Comparison of ENCODE assay signal across 9 cellular contexts in the genomic region with DNA sequence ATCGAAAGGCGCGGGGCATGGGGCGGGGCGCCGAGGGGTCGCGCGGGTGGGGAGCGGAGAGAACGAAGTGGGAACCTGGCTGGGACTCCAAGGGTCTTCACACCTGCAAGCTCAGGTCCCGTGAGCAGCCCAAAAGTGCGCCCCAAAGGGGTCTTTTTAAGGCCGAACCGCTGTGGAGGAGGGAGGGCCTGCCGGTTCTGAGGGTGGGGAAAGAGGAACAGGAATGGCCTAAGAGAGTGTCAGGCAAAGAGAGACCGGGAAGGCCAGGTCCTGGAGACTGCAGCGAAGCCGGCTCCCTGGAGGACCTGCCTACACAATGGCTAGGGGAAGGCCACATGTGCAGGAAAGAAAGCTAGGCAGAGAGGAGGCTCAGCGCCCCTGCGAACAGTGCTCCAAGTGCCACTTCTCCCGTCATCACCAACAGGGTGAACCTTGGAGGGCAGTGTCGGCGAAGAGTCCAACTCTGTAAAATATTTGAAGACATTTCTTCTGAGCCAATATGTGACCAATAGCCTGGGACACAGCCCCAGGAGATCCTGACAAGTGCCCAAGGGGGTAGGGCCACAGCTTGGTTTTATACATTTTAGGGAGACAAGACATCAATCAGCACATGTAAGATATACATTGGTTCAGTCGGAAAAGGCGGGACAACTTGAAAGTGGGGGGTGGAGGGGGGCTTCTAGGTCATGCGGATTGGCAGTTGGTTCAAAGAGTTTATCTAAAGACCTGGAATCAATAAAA. TPM values are rescaled to one million over a fixed set of nuclear protein-coding genes. Genes with fewer than 3 reads are reported as not detected.
DNase-seq lines count a peak whose midpoint lies in the region; ATAC-seq, FAIRE-seq and TF ChIP-seq lines count a peak whose summit lies in the region.
"Had no signal": no experiment of that assay in that cellular context is flagged by ENCODE, and none has a peak within 500 bp of the region (broad histone marks: within the 10 kb centered on the region; RNA-seq: fewer than 3 reads in every experiment).

No MANE protein-coding gene starts in this region.

- intact Hi-C loops in activated CD4-positive, alpha-beta memory T cell treated with anti-CD3 and anti-CD28 coated beads for 36 hours (cut with micrococcal nuclease) = loop anchor here (1.0 to 2.0 kb wide), 4 partner anchors 14 to 309 kb away; a partner anchor contains a TSS
- intact Hi-C loops in left ventricle myocardium inferior (cut with micrococcal nuclease) = no loop called here
- intact Hi-C loops in psoas muscle (cut with DNase I) = loop anchor here (1.0 to 5.0 kb wide), 2 partner anchors 36 to 309 kb away; a partner anchor contains a TSS

- peak in 3 of 4 donors; percentile 2 to 14 (median 5) for ATAC-seq in psoas muscle
- ATAC-seq in GM21447 (IDR thresholded peaks at IDR 0.05; ENCODE audit: unreplicated experiment) = no peak
- no peak for ATAC-seq in GM18867 (IDR thresholded peaks at IDR 0.05; ENCODE audit: unreplicated experiment)

- POLR2A ChIA-PET in AG04449 (lab: Yijun Ruan, JAX) = interaction anchor here (1.5 to 2.2 kb wide), 2 partner anchors 12 to 21 kb away, joined by 4 to 12 read pairs; a partner anchor contains a TSS
- POLR2A ChIA-PET in activated CD4-positive, alpha-beta memory T cell treated with anti-CD3 and anti-CD28 coated beads for 36 hours (lab: Charles Lee) = interaction anchor here (0.9 to 1.5 kb wide), 3 partner anchors 12 to 22 kb away, joined by 4 to 5 read pairs (median 4); a partner anchor contains a TSS

- no peaks in the 10 kb centered on the region for H3K27me3 Mint-ChIP-seq in activated CD4-positive, alpha-beta memory T cell treated with anti-CD3 and anti-CD28 coated beads for 36 hours

- H3K27me3 ChIP-seq in left ventricle myocardium inferior (ENCODE audit: low read depth) = no peaks in the 10 kb centered on the region
- no peaks in the 10 kb centered on the region for H3K27me3 ChIP-seq in psoas muscle (ENCODE audit: insufficient read depth in 3 of 3, low read length in 2 of 3)

- H3K27ac Mint-ChIP-seq in activated CD4-positive, alpha-beta memory T cell treated with anti-CD3 and anti-CD28 coated beads for 36 hours = no peak overlapping the region

- DNase-seq in AG04449 (ENCODE audit: low read depth, low spot score) = no peak
- peak; percentile 27 for DNase-seq in H54 (ENCODE audit: insufficient read length, low spot score)
- no peak for DNase-seq in activated CD4-positive, alpha-beta memory T cell treated with anti-CD3 and anti-CD28 coated beads for 36 hours
- DNase-seq in left ventricle myocardium inferior = no peak
- no peak for DNase-seq in psoas muscle
- DNase-seq in UCSD-AML1 (lab: John Stamatoyannopoulos, UW; ENCODE audit: unreplicated experiment) = no peak

- peaks cover 2% of the 10 kb centered on the region for H3K36me3 Mint-ChIP-seq in activated CD4-positive, alpha-beta memory T cell treated with anti-CD3 and anti-CD28 coated beads for 36 hours

- FAIRE-seq in H54 (lab: Jason Lieb, UNC) = no peak
- FAIRE-seq: islet of Langerhans had no signal

- peaks cover 50% of the 10 kb centered on the region for H3K4me1 ChIP-seq in left ventricle myocardium inferior
- peaks cover 41% of the 10 kb centered on the region for H3K4me1 ChIP-seq in psoas muscle

- TF ChIP-seq CTCF in AG04449 (IDR thresholded peaks at IDR 0.05; ENCODE audit: insufficient read depth, low read length, missing control alignments) = no peak
- TF ChIP-seq CTCF in left ventricle myocardium inferior (IDR thresholded peaks at IDR 0.05; ENCODE audit: borderline replicate concordance) = no peak
- TF ChIP-seq CTCF in psoas muscle (IDR thresholded peaks at IDR 0.05) = no peak

- peak overlapping the region; percentile 71 for H3K4me3 Mint-ChIP-seq in activated CD4-positive, alpha-beta memory T cell treated with anti-CD3 and anti-CD28 coated beads for 36 hours

- CTCF ChIA-PET in AG04449 (lab: Yijun Ruan, JAX) = interaction anchor here (1.2 to 2.0 kb wide), 3 partner anchors 22 to 33 kb away, joined by 3 to 9 read pairs (median 4); a partner anchor contains a TSS
- CTCF ChIA-PET in activated CD4-positive, alpha-beta memory T cell treated with anti-CD3 and anti-CD28 coated beads for 36 hours (lab: Charles Lee) = interaction anchor here (1.1 to 1.6 kb wide), 2 partner anchors 12 to 22 kb away, joined by 3 to 9 read pairs; a partner anchor contains a TSS

- H3K4me3 ChIP-seq in AG04449 (ENCODE audit: low read depth, low read length) (peak overlapping the region; percentile 61), left ventricle myocardium inferior (peak overlapping the region; percentile 93), psoas muscle (peak overlapping the region; percentile 90)

- WGBS in psoas muscle, 3 donors = 21 to 38% (median 23%) methylated on average over 18 to 27 of the region's 27 CpGs

- H3K27ac ChIP-seq in left ventricle myocardium inferior (replicated peaks) = peak overlapping the region; percentile 97
- H3K27ac ChIP-seq in psoas muscle = peak overlapping the region; percentile 93

- no peak for TF ChIP-seq POLR2A in H54 (IDR thresholded peaks at IDR 0.05; ENCODE audit: low read depth, low read length)

- H3K9me3 ChIP-seq in left ventricle myocardium inferior (replicated peaks) = no peaks in the 10 kb centered on the region
- no peaks in the 10 kb centered on the region for H3K9me3 ChIP-seq in psoas muscle

- H3K9me3 Mint-ChIP-seq in activated CD4-positive, alpha-beta memory T cell treated with anti-CD3 and anti-CD28 coated beads for 36 hours = no peaks in the 10 kb centered on the region

- H3K36me3 ChIP-seq in left ventricle myocardium inferior (no peaks in the 10 kb centered on the region), psoas muscle (ENCODE audit: insufficient read depth in 1 of 2, low read depth in 1 of 2) (no peaks in the 10 kb centered on the region)

- peaks cover 39% of the 10 kb centered on the region for H3K4me1 Mint-ChIP-seq in activated CD4-positive, alpha-beta memory T cell treated with anti-CD3 and anti-CD28 coated beads for 36 hours (ENCODE audit: low read depth)

RNA-seq across cellular contexts. Expression of a gene that starts 0.7 kb away (rescaled TPM):
- total RNA-seq in activated CD4-positive, alpha-beta memory T cell treated with anti-CD3 and anti-CD28 coated beads for 36 hours = 10 to 100 TPM; 17.4 to 17.6 TPM
- total RNA-seq in left ventricle myocardium inferior = 33.0 TPM
- total RNA-seq in psoas muscle = 10 to 100 TPM; 13.1 to 27.6 (median 25.9) TPM
- 10 to 100 TPM; 13.2 to 24.5 (median 15.0) TPM for polyA plus RNA-seq in psoas muscle

RNA-seq across cellular contexts. Expression of a gene that starts 8.2 kb away (rescaled TPM):
- not detected for total RNA-seq in activated CD4-positive, alpha-beta memory T cell treated with anti-CD3 and anti-CD28 coated beads for 36 hours
- total RNA-seq in left ventricle myocardium inferior = not detected
- under 1 TPM in 1 of 4 donors, not detected in 3; 0.32 TPM for total RNA-seq in psoas muscle
- polyA plus RNA-seq in psoas muscle = under 1 TPM; 0.14 to 0.32 (median 0.23) TPM

RNA-seq across cellular contexts. Expression of a gene that starts 21.5 kb away (rescaled TPM):
- total RNA-seq in activated CD4-positive, alpha-beta memory T cell treated with anti-CD3 and anti-CD28 coated beads for 36 hours = 10 to 100 TPM; 13.7 to 15.5 TPM
- total RNA-seq in left ventricle myocardium inferior (9.5 TPM), psoas muscle (10 to 100 TPM in 3 of 4 donors, 1 to 10 TPM in 1; 7.9 to 14.0 (median 10.9) TPM)
- 10 to 100 TPM in 2 of 3 donors, 1 to 10 TPM in 1; 9.3 to 13.6 (median 12.6) TPM for polyA plus RNA-seq in psoas muscle

RNA-seq across cellular contexts. Expression of a gene that starts 27.2 kb away (rescaled TPM):
- not detected for total RNA-seq in activated CD4-positive, alpha-beta memory T cell treated with anti-CD3 and anti-CD28 coated beads for 36 hours
- total RNA-seq in left ventricle myocardium inferior (not detected), psoas muscle (not detected)
- not detected for polyA plus RNA-seq in psoas muscle

RNA-seq across cellular contexts. Expression of a gene that starts 55.6 kb away (rescaled TPM):
- 10 to 100 TPM; 62.9 to 67.4 TPM for total RNA-seq in activated CD4-positive, alpha-beta memory T cell treated with anti-CD3 and anti-CD28 coated beads for 36 hours
- total RNA-seq in left ventricle myocardium inferior = 20.9 TPM
- 10 to 100 TPM in 2 of 4 donors, 1 to 10 TPM in 2; 7.3 to 23.1 (median 13.0) TPM for total RNA-seq in psoas muscle
- 10 to 100 TPM in 2 of 3 donors, 1 to 10 TPM in 1; 7.5 to 20.1 (median 10.8) TPM for polyA plus RNA-seq in psoas muscle

Comparison
In these comparisons a context has a peak if more than half of its experiments do, and no peak if none do; other contexts are left out.
1. ATAC-seq: peak in psoas muscle (3 of 4); none in GM21447 (single experiment) and GM18867 (single experiment).
2. Peak in every context shown above with its lines, with median percentiles within 50 percentile points of each other: H3K4me3 ChIP-seq.